8 cellular contexts compared by ENCODE assay signal in the genomic region with DNA sequence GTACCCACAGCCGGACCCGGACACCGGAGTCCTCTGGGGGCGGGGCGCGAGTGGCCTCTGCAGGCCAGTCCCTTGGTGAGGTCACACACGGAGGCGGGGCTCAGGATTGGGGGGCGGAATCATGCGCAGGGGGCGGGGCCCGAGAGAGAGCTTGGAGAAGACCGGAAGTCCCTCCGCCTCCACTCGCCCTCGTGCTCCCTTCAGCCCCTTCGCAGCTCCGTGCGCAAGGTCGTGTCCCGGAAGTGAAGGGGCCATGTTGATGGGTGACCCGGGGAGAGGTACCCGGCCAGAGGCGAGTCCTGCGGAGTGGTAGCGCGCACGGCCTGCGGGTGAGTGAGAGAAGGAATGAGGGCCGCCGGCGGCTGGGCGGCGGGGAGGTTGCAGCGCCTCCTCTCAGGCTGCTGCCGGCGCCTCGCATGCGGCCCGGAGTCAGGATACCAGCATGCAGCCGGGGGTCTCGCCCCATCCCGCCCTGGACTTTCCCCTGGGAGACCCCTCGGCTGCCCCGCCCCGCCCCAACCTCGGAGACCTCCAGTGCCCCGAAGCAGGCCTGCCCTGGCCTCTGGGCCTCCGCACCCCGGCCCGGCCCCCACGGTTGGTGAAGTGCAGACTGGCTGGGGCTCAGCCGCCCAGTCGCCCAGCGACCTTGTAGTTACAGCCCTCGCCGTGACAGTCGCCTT. TPM values are rescaled to one million over a fixed set of nuclear protein-coding genes. Genes with fewer than 3 reads are reported as not detected.
A peak's percentile ranks its signal among the peaks of the same experiment; 100 is the strongest.
DNase-seq lines count a peak whose midpoint lies in the region; ATAC-seq and TF ChIP-seq lines count a peak whose summit lies in the region.

A gene (plus strand): TSS at position 182 of the 680 bp plus-strand sequence. CDS start 9,005 bp downstream, outside the sequence.

- H3K4me3 ChIP-seq in PC-9 (peak within 1 kb of the TSS; percentile 92), esophagus (ENCODE audit: low read depth in 1 of 2, low read length in 2 of 2) (peak within 1 kb of the TSS; percentile 82 to 96), muscle layer of colon (ENCODE audit: low read depth in 1 of 2, low read length in 2 of 2) (peak within 1 kb of the TSS; percentile 95)

- H3K9me3 Mint-ChIP-seq in activated T-cell treated with anti-CD3 and anti-CD28 coated beads, Interleukin-2, amount 50 U/mL, for 24 hours: no peaks in the 10 kb centered on the region

- no peak for TF ChIP-seq EP300 in Ishikawa (IDR thresholded peaks at IDR 0.05; ENCODE audit: borderline replicate concordance)

- peaks cover 28% of the 10 kb centered on the region for H3K4me1 ChIP-seq in PC-9 (replicated peaks; ENCODE audit: insufficient read depth)
- peaks cover 5 to 16% of the 10 kb centered on the region in 2 donors for H3K4me1 ChIP-seq in esophagus (ENCODE audit: control insufficient read depth in 2 of 2, insufficient read depth in 2 of 2, low read length in 1 of 2)
- H3K4me1 ChIP-seq in muscle layer of colon (ENCODE audit: insufficient read depth, low read length): peaks cover 22% of the 10 kb centered on the region

- intact Hi-C loops in PC-9 (cut with micrococcal nuclease; ENCODE audit: unreplicated experiment): loop anchor here (2.0 to 5.0 kb wide), 2 partner anchors 19 to 65 kb away; a partner anchor contains a TSS

- H3K36me3 Mint-ChIP-seq in activated T-cell treated with anti-CD3 and anti-CD28 coated beads, Interleukin-2, amount 50 U/mL, for 24 hours (ENCODE audit: low read depth): peaks cover 47% of the 10 kb centered on the region

- H3K9me2 ChIP-seq in PC-9 (ENCODE audit: insufficient read depth): no peaks in the 10 kb centered on the region

- H4K20me1 ChIP-seq in PC-9 (ENCODE audit: insufficient read depth): peaks cover 10% of the 10 kb centered on the region; the same call in 1 of the 2 replicates

- H3K36me3 ChIP-seq in PC-9 (ENCODE audit: low read depth): peaks cover 25% of the 10 kb centered on the region
- H3K36me3 ChIP-seq in esophagus (ENCODE audit: control insufficient read depth in 2 of 2, insufficient read depth in 2 of 2, low read length in 1 of 2): peaks cover 5 to 16% of the 10 kb centered on the region in 2 donors
- peaks cover 35% of the 10 kb centered on the region for H3K36me3 ChIP-seq in muscle layer of colon (ENCODE audit: insufficient read depth, low read length)

- WGBS in esophagus, 2 donors: 1% methylated on average over 45 to 58 of the region's 58 CpGs

- DNase-seq in DMS 273 treated with DMSO at 0.1 percent for 48 hours (lab: John Stamatoyannopoulos, UW): peak; percentile 76
- DNase-seq in PC-9: peak; percentile 94 to 97
- peak; percentile 94 for DNase-seq in activated T-cell treated with anti-CD3 and anti-CD28 coated beads, Interleukin-2, amount 50 U/mL, for 24 hours
- peak; percentile 89 for DNase-seq in stimulated activated CD8-positive, alpha-beta memory T cell treated with anti-CD3 and anti-CD28 coated beads, Interleukin-7, amount 100 ng/mL, for 24 hours (ENCODE audit: low read depth)

- POLR2A ChIA-PET in PC-9 (lab: Charles Lee; ENCODE audit: unreplicated experiment): interaction anchor here (0.5 to 1.0 kb wide), 13 partner anchors 12 to 797 kb away, joined by 3 to 13 read pairs (median 4); a partner anchor contains a TSS

- H3K4me3 Mint-ChIP-seq in activated T-cell treated with anti-CD3 and anti-CD28 coated beads, Interleukin-2, amount 50 U/mL, for 24 hours: peak within 1 kb of the TSS; percentile 85

- peaks cover 48% of the 10 kb centered on the region for H3K79me2 ChIP-seq in PC-9 (ENCODE audit: low read depth)

- TF ChIP-seq CTCF in PC-9 (conservative IDR thresholded peaks at IDR 0.05): no peak

- peaks cover 18% of the 10 kb centered on the region; the same call in 1 of the 2 replicates for H3F3A ChIP-seq in PC-9 (ENCODE audit: insufficient read depth, low read depth)

- H3K27ac Mint-ChIP-seq in activated T-cell treated with anti-CD3 and anti-CD28 coated beads, Interleukin-2, amount 50 U/mL, for 24 hours: peak within 1 kb of the TSS; percentile 98

- H3K27me3 Mint-ChIP-seq in activated T-cell treated with anti-CD3 and anti-CD28 coated beads, Interleukin-2, amount 50 U/mL, for 24 hours: no peaks in the 10 kb centered on the region

- H3K9ac ChIP-seq in muscle layer of colon (ENCODE audit: low read length): peak within 1 kb of the TSS; percentile 39

- no peaks in the 10 kb centered on the region for H3K27me3 ChIP-seq in PC-9 (ENCODE audit: insufficient read depth, low read depth)
- no peaks in the 10 kb centered on the region for H3K27me3 ChIP-seq in esophagus (ENCODE audit: control insufficient read depth in 1 of 2, insufficient read depth in 2 of 2, low read length in 2 of 2)
- H3K27me3 ChIP-seq in muscle layer of colon (ENCODE audit: control insufficient read depth in 1 of 2, insufficient read depth in 2 of 2, low read length in 2 of 2): no peaks in the 10 kb centered on the region

- CTCF ChIA-PET in PC-9 (lab: Charles Lee): interaction anchor here (0.6 to 0.9 kb wide), 6 partner anchors 12 to 621 kb away, joined by 3 to 5 read pairs (median 3); no protein-coding TSS in a partner anchor

- BruUV-seq in PC-9 (replicated peaks; lab: Mats Ljungman, UMichigan): no TSS peak

- H3K27ac ChIP-seq in PC-9 (peak within 1 kb of the TSS; percentile 20; the same call in 1 of the 2 replicates), esophagus (ENCODE audit: low read depth in 2 of 2, low read length in 1 of 2) (peak within 1 kb of the TSS; percentile 88 to 95), muscle layer of colon (ENCODE audit: low read depth, low read length) (peak within 1 kb of the TSS; percentile 81)

- H3K9me3 ChIP-seq in PC-9 (ENCODE audit: insufficient read depth, low read depth) (no peaks in the 10 kb centered on the region), esophagus (ENCODE audit: control insufficient read depth in 2 of 2, insufficient read depth in 1 of 2, low read depth in 1 of 2, low read length in 1 of 2) (no peaks in the 10 kb centered on the region), muscle layer of colon (ENCODE audit: low read length) (no peaks in the 10 kb centered on the region)

- H2AFZ ChIP-seq in PC-9: peak within 1 kb of the TSS; percentile 94

- H3K4me2 ChIP-seq in PC-9: peak within 1 kb of the TSS; percentile 95

- H3K4me1 Mint-ChIP-seq in activated T-cell treated with anti-CD3 and anti-CD28 coated beads, Interleukin-2, amount 50 U/mL, for 24 hours (ENCODE audit: low read depth): peaks cover 40% of the 10 kb centered on the region

- TF ChIP-seq RAD21 in Ishikawa (IDR thresholded peaks at IDR 0.05; ENCODE audit: low read depth): no peak

- ATAC-seq in GM21528 (IDR thresholded peaks at IDR 0.05; ENCODE audit: low FRiP score, unreplicated experiment): peak; percentile 73

TF ChIP-seq in Ishikawa, 13 proteins besides CTCF, POLR2A, EP300 and RAD21:
- TF ChIP-seq CEBPB (IDR thresholded peaks at IDR 0.05): no peak
- TF ChIP-seq EGR1 (IDR thresholded peaks at IDR 0.05): peak; percentile 78
- TF ChIP-seq NFIC (IDR thresholded peaks at IDR 0.05): no peak
- peak; percentile 98 for TF ChIP-seq YY1 (IDR thresholded peaks at IDR 0.05; ENCODE audit: low read depth)
- TF ChIP-seq, protein P1, sequence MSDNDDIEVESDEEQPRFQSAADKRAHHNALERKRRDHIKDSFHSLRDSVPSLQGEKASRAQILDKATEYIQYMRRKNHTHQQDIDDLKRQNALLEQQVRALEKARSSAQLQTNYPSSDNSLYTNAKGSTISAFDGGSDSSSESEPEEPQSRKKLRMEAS (IDR thresholded peaks at IDR 0.05): peak; percentile 97
- no peak for TF ChIP-seq CREB1 (IDR thresholded peaks at IDR 0.05; ENCODE audit: low read depth)
- TF ChIP-seq, protein P2, sequence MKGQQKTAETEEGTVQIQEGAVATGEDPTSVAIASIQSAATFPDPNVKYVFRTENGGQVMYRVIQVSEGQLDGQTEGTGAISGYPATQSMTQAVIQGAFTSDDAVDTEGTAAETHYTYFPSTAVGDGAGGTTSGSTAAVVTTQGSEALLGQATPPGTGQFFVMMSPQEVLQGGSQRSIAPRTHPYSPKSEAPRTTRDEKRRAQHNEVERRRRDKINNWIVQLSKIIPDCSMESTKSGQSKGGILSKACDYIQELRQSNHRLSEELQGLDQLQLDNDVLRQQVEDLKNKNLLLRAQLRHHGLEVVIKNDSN (IDR thresholded peaks at IDR 0.05): peak; percentile 81
- TF ChIP-seq ZBTB7A (IDR thresholded peaks at IDR 0.05; ENCODE audit: low read depth): no peak; the same call in 1 of the 2 replicates
- TF ChIP-seq TAF1 (IDR thresholded peaks at IDR 0.05; ENCODE audit: low read depth): peak; percentile 66; the same call in 1 of the 2 replicates
- no peak for TF ChIP-seq FOXM1 (IDR thresholded peaks at IDR 0.05; ENCODE audit: borderline replicate concordance, low read depth)
- TF ChIP-seq, protein P3, sequence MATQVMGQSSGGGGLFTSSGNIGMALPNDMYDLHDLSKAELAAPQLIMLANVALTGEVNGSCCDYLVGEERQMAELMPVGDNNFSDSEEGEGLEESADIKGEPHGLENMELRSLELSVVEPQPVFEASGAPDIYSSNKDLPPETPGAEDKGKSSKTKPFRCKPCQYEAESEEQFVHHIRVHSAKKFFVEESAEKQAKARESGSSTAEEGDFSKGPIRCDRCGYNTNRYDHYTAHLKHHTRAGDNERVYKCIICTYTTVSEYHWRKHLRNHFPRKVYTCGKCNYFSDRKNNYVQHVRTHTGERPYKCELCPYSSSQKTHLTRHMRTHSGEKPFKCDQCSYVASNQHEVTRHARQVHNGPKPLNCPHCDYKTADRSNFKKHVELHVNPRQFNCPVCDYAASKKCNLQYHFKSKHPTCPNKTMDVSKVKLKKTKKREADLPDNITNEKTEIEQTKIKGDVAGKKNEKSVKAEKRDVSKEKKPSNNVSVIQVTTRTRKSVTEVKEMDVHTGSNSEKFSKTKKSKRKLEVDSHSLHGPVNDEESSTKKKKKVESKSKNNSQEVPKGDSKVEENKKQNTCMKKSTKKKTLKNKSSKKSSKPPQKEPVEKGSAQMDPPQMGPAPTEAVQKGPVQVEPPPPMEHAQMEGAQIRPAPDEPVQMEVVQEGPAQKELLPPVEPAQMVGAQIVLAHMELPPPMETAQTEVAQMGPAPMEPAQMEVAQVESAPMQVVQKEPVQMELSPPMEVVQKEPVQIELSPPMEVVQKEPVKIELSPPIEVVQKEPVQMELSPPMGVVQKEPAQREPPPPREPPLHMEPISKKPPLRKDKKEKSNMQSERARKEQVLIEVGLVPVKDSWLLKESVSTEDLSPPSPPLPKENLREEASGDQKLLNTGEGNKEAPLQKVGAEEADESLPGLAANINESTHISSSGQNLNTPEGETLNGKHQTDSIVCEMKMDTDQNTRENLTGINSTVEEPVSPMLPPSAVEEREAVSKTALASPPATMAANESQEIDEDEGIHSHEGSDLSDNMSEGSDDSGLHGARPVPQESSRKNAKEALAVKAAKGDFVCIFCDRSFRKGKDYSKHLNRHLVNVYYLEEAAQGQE (IDR thresholded peaks at IDR 0.05; ENCODE audit: low read depth): no peak
- peak; percentile 5; the same call in 1 of the 2 replicates for TF ChIP-seq TEAD4 (IDR thresholded peaks at IDR 0.05)
- peak; percentile 59; the same call in 1 of the 2 replicates for TF ChIP-seq TCF12 (IDR thresholded peaks at IDR 0.05; ENCODE audit: low read depth)

RNA-seq across cellular contexts. Expression of the gene that starts here (rescaled TPM):
- total RNA-seq in PC-9 (2021): 36.9 TPM in 2 replicates
- 1 to 10 TPM; 4.2 to 9.0 TPM for polyA plus RNA-seq in esophagus

Comparison
In these comparisons a context has a peak if more than half of its experiments do, and no peak if none do; other contexts are left out.
1. Peak in every context shown above with its lines: DNase-seq, ATAC-seq, H3K4me3 ChIP-seq and H3K27ac ChIP-seq.
2. H3K27ac ChIP-seq: peak in every context shown above with its lines; median percentile 92 in esophagus; 81 in muscle layer of colon; 20 in PC-9.